ENCODE assay signal across 1 cellular context in genomic region chr7:143434660-143435059, GRCh38.
TF ChIP-seq lines count a peak whose summit lies in the region.

No MANE protein-coding gene starts in this region.

TF ChIP-seq in K562, 482 proteins besides CTCF, POLR2A, EP300 and RAD21 (continues in another document):
- TF ChIP-seq RBM22 (IDR thresholded peaks at IDR 0.05; ENCODE audit: low read depth, low read length, poor library complexity, severe bottlenecking) (no peak), CREB3 (tag; conservative IDR thresholded peaks at IDR 0.05; ENCODE audit: low read depth) (no peak), BHLHE40 (IDR thresholded peaks at IDR 0.05; ENCODE audit: low read length) (peak; percentile 62), ZBTB43 (CRISPR knock-in tag; IDR thresholded peaks at IDR 0.05) (no peak), CBX3 (IDR thresholded peaks at IDR 0.05; ENCODE audit: borderline replicate concordance in 1 of 2, low read length in 2 of 2) (peak in 1 of 2 experiments; percentile 13; a peak in 1 of 3 replicates), CREB1 (IDR thresholded peaks at IDR 0.05) (peak; percentile 56), CREB1 (CRISPR knock-in tag; IDR thresholded peaks at IDR 0.05) (no peak), BRF1 (IDR thresholded peaks at IDR 0.05; ENCODE audit: borderline replicate concordance, extremely low read depth, insufficient read length) (no peak), SMAD4 (CRISPR knock-in tag; conservative IDR thresholded peaks at IDR 0.05) (0 out of 2 replicates have a peak, but pooled peaks have one; percentile 34), ATF2 (CRISPR knock-in tag; IDR thresholded peaks at IDR 0.05) (peak; percentile 69; the same call in 1 of the 2 replicates), ATF3 (IDR thresholded peaks at IDR 0.05) (peak; percentile 91), ATF3 (CRISPR knock-in tag; conservative IDR thresholded peaks at IDR 0.05) (no peak), CXXC5 (CRISPR knock-in tag; IDR thresholded peaks at IDR 0.05) (peak; percentile 29; the same call in 1 of the 2 replicates), L3MBTL2 (IDR thresholded peaks at IDR 0.05) (peak; percentile 48; the same call in 1 of the 2 replicates), ZNF445 (CRISPR knock-in tag; IDR thresholded peaks at IDR 0.05; ENCODE audit: low read depth) (no peak), ESRRA (IDR thresholded peaks at IDR 0.05; ENCODE audit: borderline replicate concordance, low read depth) (no peak), ZNF146 (CRISPR knock-in tag; IDR thresholded peaks at IDR 0.05; ENCODE audit: unreplicated experiment) (no peak), ZNF655 (CRISPR knock-in tag; IDR thresholded peaks at IDR 0.05) (no peak), RAD51 (IDR thresholded peaks at IDR 0.05; ENCODE audit: borderline replicate concordance, low read depth) (peak; percentile 50), TAL1 (IDR thresholded peaks at IDR 0.05) (no peak), CREM (IDR thresholded peaks at IDR 0.05; ENCODE audit: low read depth) (peak; percentile 76), PHB (CRISPR knock-in tag; IDR thresholded peaks at IDR 0.05) (no peak), DEAF1 (CRISPR knock-in tag; IDR thresholded peaks at IDR 0.05) (no peak), SNRNP70 (optimal IDR thresholded peaks at IDR 0.05; ENCODE audit: low read depth, low read length) (no peak), MEIS2 (IDR thresholded peaks at IDR 0.05; ENCODE audit: partially characterized antibody) (no peak), ADNP (tag; IDR thresholded peaks at IDR 0.05) (no peak), DLX4 (CRISPR knock-in tag; IDR thresholded peaks at IDR 0.05) (no peak), ATF1 (CRISPR knock-in tag; IDR thresholded peaks at IDR 0.05) (no peak), ATF1 (tag; IDR thresholded peaks at IDR 0.05) (peak; percentile 55; the same call in 1 of the 2 replicates), NR2C2 (CRISPR knock-in tag; IDR thresholded peaks at IDR 0.05) (no peak), NR2C2 (tag; IDR thresholded peaks at IDR 0.05) (no peak), GTF2A2 (tag; IDR thresholded peaks at IDR 0.05) (no peak), ARNT (IDR thresholded peaks at IDR 0.05) (no peak), ZNF57 (CRISPR knock-in tag; IDR thresholded peaks at IDR 0.05) (no peak), CBX8 (IDR thresholded peaks at IDR 0.05; ENCODE audit: borderline replicate concordance, extremely low read depth, low read depth, low read length, poor library complexity, severe bottlenecking) (no peak), PRMT5 (CRISPR knock-in tag; IDR thresholded peaks at IDR 0.05) (no peak), HCFC1 (IDR thresholded peaks at IDR 0.05; ENCODE audit: low read depth, low read length) (no peak), TRIM25 (IDR thresholded peaks at IDR 0.05; ENCODE audit: borderline replicate concordance) (no peak), ZKSCAN3 (CRISPR knock-in tag; IDR thresholded peaks at IDR 0.05) (no peak)
- TF ChIP-seq, protein P1, sequence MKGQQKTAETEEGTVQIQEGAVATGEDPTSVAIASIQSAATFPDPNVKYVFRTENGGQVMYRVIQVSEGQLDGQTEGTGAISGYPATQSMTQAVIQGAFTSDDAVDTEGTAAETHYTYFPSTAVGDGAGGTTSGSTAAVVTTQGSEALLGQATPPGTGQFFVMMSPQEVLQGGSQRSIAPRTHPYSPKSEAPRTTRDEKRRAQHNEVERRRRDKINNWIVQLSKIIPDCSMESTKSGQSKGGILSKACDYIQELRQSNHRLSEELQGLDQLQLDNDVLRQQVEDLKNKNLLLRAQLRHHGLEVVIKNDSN (CRISPR knock-in tag; IDR thresholded peaks at IDR 0.05) = peak; percentile 69
- TF ChIP-seq, protein P2, sequence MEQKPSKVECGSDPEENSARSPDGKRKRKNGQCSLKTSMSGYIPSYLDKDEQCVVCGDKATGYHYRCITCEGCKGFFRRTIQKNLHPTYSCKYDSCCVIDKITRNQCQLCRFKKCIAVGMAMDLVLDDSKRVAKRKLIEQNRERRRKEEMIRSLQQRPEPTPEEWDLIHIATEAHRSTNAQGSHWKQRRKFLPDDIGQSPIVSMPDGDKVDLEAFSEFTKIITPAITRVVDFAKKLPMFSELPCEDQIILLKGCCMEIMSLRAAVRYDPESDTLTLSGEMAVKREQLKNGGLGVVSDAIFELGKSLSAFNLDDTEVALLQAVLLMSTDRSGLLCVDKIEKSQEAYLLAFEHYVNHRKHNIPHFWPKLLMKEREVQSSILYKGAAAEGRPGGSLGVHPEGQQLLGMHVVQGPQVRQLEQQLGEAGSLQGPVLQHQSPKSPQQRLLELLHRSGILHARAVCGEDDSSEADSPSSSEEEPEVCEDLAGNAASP (IDR thresholded peaks at IDR 0.05) = no peak
- TF ChIP-seq, protein P3, sequence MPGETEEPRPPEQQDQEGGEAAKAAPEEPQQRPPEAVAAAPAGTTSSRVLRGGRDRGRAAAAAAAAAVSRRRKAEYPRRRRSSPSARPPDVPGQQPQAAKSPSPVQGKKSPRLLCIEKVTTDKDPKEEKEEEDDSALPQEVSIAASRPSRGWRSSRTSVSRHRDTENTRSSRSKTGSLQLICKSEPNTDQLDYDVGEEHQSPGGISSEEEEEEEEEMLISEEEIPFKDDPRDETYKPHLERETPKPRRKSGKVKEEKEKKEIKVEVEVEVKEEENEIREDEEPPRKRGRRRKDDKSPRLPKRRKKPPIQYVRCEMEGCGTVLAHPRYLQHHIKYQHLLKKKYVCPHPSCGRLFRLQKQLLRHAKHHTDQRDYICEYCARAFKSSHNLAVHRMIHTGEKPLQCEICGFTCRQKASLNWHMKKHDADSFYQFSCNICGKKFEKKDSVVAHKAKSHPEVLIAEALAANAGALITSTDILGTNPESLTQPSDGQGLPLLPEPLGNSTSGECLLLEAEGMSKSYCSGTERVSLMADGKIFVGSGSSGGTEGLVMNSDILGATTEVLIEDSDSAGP (CRISPR knock-in tag; IDR thresholded peaks at IDR 0.05) = no peak
- TF ChIP-seq, protein P4, sequence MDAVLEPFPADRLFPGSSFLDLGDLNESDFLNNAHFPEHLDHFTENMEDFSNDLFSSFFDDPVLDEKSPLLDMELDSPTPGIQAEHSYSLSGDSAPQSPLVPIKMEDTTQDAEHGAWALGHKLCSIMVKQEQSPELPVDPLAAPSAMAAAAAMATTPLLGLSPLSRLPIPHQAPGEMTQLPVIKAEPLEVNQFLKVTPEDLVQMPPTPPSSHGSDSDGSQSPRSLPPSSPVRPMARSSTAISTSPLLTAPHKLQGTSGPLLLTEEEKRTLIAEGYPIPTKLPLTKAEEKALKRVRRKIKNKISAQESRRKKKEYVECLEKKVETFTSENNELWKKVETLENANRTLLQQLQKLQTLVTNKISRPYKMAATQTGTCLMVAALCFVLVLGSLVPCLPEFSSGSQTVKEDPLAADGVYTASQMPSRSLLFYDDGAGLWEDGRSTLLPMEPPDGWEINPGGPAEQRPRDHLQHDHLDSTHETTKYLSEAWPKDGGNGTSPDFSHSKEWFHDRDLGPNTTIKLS (IDR thresholded peaks at IDR 0.05; ENCODE audit: borderline replicate concordance, low read depth) = no peak
- TF ChIP-seq, protein P5, sequence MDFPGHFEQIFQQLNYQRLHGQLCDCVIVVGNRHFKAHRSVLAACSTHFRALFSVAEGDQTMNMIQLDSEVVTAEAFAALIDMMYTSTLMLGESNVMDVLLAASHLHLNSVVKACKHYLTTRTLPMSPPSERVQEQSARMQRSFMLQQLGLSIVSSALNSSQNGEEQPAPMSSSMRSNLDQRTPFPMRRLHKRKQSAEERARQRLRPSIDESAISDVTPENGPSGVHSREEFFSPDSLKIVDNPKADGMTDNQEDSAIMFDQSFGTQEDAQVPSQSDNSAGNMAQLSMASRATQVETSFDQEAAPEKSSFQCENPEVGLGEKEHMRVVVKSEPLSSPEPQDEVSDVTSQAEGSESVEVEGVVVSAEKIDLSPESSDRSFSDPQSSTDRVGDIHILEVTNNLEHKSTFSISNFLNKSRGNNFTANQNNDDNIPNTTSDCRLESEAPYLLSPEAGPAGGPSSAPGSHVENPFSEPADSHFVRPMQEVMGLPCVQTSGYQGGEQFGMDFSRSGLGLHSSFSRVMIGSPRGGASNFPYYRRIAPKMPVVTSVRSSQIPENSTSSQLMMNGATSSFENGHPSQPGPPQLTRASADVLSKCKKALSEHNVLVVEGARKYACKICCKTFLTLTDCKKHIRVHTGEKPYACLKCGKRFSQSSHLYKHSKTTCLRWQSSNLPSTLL (IDR thresholded peaks at IDR 0.05) = no peak
- TF ChIP-seq, protein P6, sequence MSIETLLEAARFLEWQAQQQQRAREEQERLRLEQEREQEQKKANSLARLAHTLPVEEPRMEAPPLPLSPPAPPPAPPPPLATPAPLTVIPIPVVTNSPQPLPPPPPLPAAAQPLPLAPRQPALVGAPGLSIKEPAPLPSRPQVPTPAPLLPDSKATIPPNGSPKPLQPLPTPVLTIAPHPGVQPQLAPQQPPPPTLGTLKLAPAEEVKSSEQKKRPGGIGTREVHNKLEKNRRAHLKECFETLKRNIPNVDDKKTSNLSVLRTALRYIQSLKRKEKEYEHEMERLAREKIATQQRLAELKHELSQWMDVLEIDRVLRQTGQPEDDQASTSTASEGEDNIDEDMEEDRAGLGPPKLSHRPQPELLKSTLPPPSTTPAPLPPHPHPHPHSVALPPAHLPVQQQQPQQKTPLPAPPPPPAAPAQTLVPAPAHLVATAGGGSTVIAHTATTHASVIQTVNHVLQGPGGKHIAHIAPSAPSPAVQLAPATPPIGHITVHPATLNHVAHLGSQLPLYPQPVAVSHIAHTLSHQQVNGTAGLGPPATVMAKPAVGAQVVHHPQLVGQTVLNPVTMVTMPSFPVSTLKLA (conservative IDR thresholded peaks at IDR 0.05) = 0 out of 4 replicates have a peak, but pooled peaks of 1 of the 2 experiments have one; percentile 25
